In genomic region chr15:37740623-37741141, GRCh38 we compare ENCODE assay signal across 25 cellular contexts.
"Had no signal": no experiment of that assay in that cellular context is flagged by ENCODE, and none has a peak within 500 bp of the region (broad histone marks: within the 10 kb centered on the region; RNA-seq: fewer than 3 reads in every experiment).

No MANE protein-coding gene starts in this region.

- H3K9me3 Mint-ChIP-seq: activated CD4-positive, alpha-beta memory T cell treated with anti-CD3 and anti-CD28 coated beads, Interleukin-2, amount 10 ng/mL, durations not matched to agents 7 days and 5 days; activated naive CD4-positive, alpha-beta T cell treated with anti-CD3 and anti-CD28 coated beads, Interleukin-2, amount 10 ng/mL, durations not matched to agents 7 days and 5 days; activated naive CD8-positive, alpha-beta T cell treated with anti-CD3 and anti-CD28 coated beads for 36 hours had no signal

- FAIRE-seq: bronchial epithelial cell had no signal

- H3K36me3 Mint-ChIP-seq: activated naive CD4-positive, alpha-beta T cell treated with anti-CD3 and anti-CD28 coated beads, Interleukin-2, amount 10 ng/mL, durations not matched to agents 7 days and 5 days; activated naive CD8-positive, alpha-beta T cell treated with anti-CD3 and anti-CD28 coated beads for 36 hours had no signal

- H3K4me2 ChIP-seq: SK-N-SH had no signal

- DNase-seq: activated CD4-positive, alpha-beta memory T cell treated with anti-CD3 and anti-CD28 coated beads, Interleukin-2, amount 10 ng/mL, durations not matched to agents 7 days and 5 days; activated CD4-positive, alpha-beta T cell treated with anti-CD3 and anti-CD28 coated beads for 36 hours; activated CD4-positive, alpha-beta T cell treated with anti-CD3 and anti-CD28 coated beads, Interleukin-2, amount 50 U/mL, for 1 hour; activated gamma-delta T cell treated with Interleukin-2 at 50 U/mL for 16 hours; activated naive CD4-positive, alpha-beta T cell treated with anti-CD3 and anti-CD28 coated beads, Interleukin-2, amount 10 ng/mL, durations not matched to agents 7 days and 5 days; activated naive CD8-positive, alpha-beta T cell treated with anti-CD3 and anti-CD28 coated beads for 36 hours; activated T-cell treated with anti-CD3 and anti-CD28 coated beads for 4 hours; activated T-cell treated with anti-CD3 and anti-CD28 coated beads, Interleukin-2, amount 50 U/mL, for 48 hours; central memory CD4-positive, alpha-beta T cell; KG1; NCI-H1092; NCI-H1417; NCI-H2029; NCI-H2107; NCI-H2171 treated with DMSO at 0.1 percent for 48 hours; NCI-H226; NCI-H526 treated with DMSO at 0.1 percent for 48 hours; NCI-H82; RPMI8226; SK-N-SH; T-helper 1 cell had no signal

- H3K4me1 Mint-ChIP-seq: activated CD4-positive, alpha-beta memory T cell treated with anti-CD3 and anti-CD28 coated beads, Interleukin-2, amount 10 ng/mL, durations not matched to agents 7 days and 5 days; activated CD4-positive, alpha-beta T cell treated with anti-CD3 and anti-CD28 coated beads for 36 hours; activated naive CD4-positive, alpha-beta T cell treated with anti-CD3 and anti-CD28 coated beads, Interleukin-2, amount 10 ng/mL, durations not matched to agents 7 days and 5 days; activated naive CD8-positive, alpha-beta T cell treated with anti-CD3 and anti-CD28 coated beads for 36 hours; activated T-helper 17 cell treated with anti-CD3 and anti-CD28 coated beads, Interleukin-2, amount 50 U/mL, for 72 hours had no signal

- H3K27me3 Mint-ChIP-seq: activated CD4-positive, alpha-beta memory T cell treated with anti-CD3 and anti-CD28 coated beads, Interleukin-2, amount 10 ng/mL, durations not matched to agents 7 days and 5 days; activated naive CD4-positive, alpha-beta T cell treated with anti-CD3 and anti-CD28 coated beads, Interleukin-2, amount 10 ng/mL, durations not matched to agents 7 days and 5 days had no signal

- H3K9ac ChIP-seq: SK-N-SH had no signal

- H3K4me3 Mint-ChIP-seq: activated CD4-positive, alpha-beta memory T cell treated with anti-CD3 and anti-CD28 coated beads, Interleukin-2, amount 10 ng/mL, durations not matched to agents 7 days and 5 days; activated CD4-positive, alpha-beta T cell treated with anti-CD3 and anti-CD28 coated beads for 36 hours; activated naive CD4-positive, alpha-beta T cell treated with anti-CD3 and anti-CD28 coated beads, Interleukin-2, amount 10 ng/mL, durations not matched to agents 7 days and 5 days; activated naive CD8-positive, alpha-beta T cell treated with anti-CD3 and anti-CD28 coated beads for 36 hours; activated T-helper 17 cell treated with anti-CD3 and anti-CD28 coated beads, Interleukin-2, amount 50 U/mL, for 72 hours had no signal

- H3K27ac ChIP-seq: VCaP had no signal

- H3K9me3 ChIP-seq: SK-N-SH had no signal

- H3K27ac Mint-ChIP-seq: activated CD4-positive, alpha-beta memory T cell treated with anti-CD3 and anti-CD28 coated beads, Interleukin-2, amount 10 ng/mL, durations not matched to agents 7 days and 5 days; activated CD4-positive, alpha-beta T cell treated with anti-CD3 and anti-CD28 coated beads for 36 hours; activated naive CD4-positive, alpha-beta T cell treated with anti-CD3 and anti-CD28 coated beads, Interleukin-2, amount 10 ng/mL, durations not matched to agents 7 days and 5 days; activated naive CD8-positive, alpha-beta T cell treated with anti-CD3 and anti-CD28 coated beads for 36 hours; activated T-helper 17 cell treated with anti-CD3 and anti-CD28 coated beads, Interleukin-2, amount 50 U/mL, for 72 hours had no signal

- ATAC-seq: activated CD4-positive, alpha-beta T cell treated with anti-CD3 and anti-CD28 coated beads for 36 hours; activated T-helper 17 cell treated with anti-CD3 and anti-CD28 coated beads, Interleukin-2, amount 50 U/mL, for 72 hours; Right ventricle myocardium inferior had no signal
